Comparison of ENCODE assay signal across 24 cellular contexts in the genomic region with DNA sequence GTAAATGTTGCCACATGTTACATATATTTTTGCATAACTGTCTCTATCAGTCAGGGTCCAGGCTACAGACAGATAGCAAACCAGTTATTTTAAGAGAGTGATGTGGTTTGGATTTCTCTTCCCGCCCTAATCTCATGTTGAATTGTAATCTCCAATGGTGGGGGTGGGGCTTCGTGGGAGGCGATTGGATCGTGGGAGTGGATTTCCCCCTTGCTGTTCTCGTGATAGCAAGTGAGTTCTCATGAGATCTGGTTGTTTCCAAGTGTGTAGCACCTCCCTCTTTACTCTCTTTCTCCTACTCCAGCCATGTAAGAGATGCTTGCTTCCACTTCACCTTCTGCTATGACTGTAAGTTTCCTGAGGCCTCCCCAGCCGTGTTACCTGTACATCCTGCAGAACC.
"Had no signal": no experiment of that assay in that cellular context is flagged by ENCODE, and none has a peak within 500 bp of the region (broad histone marks: within the 10 kb centered on the region; RNA-seq: fewer than 3 reads in every experiment).

No MANE protein-coding gene starts in this region.

- H3K27me3 ChIP-seq: adrenal gland, left lung, neural progenitor cell, thyroid gland had no signal

- H3K36me3 ChIP-seq: adrenal gland, left lung, neural progenitor cell, thyroid gland had no signal

- H3K4me2 ChIP-seq: neural progenitor cell had no signal

- H3K9me3 ChIP-seq: adrenal gland, left lung, thyroid gland had no signal

- H3K27me3 Mint-ChIP-seq: activated T-helper 17 cell treated with anti-CD3 and anti-CD28 coated beads, Interleukin-2, amount 50 U/mL, for 72 hours had no signal

- H3K4me1 Mint-ChIP-seq: activated T-helper 17 cell treated with anti-CD3 and anti-CD28 coated beads, Interleukin-2, amount 50 U/mL, for 72 hours; naive thymus-derived CD8-positive, alpha-beta T cell had no signal

- H3K4me3 ChIP-seq: adrenal gland, left lung, lung, neural progenitor cell, thyroid gland had no signal

- H3K36me3 Mint-ChIP-seq: activated naive CD8-positive, alpha-beta T cell; neural progenitor cell had no signal

- H3K27ac Mint-ChIP-seq: activated naive CD8-positive, alpha-beta T cell; activated T-helper 17 cell treated with anti-CD3 and anti-CD28 coated beads, Interleukin-2, amount 50 U/mL, for 72 hours; naive thymus-derived CD8-positive, alpha-beta T cell; neural progenitor cell; T-helper 1 cell treated with Interleukin-12 subunit alpha and Interleukin-12 subunit beta and Interleukin-4 antibody, amounts not matched to agents 30 μg/mL and 1 μg/mL, for 36 hours had no signal

- H2AFZ ChIP-seq: neural progenitor cell had no signal

- H3K4me1 ChIP-seq: left lung had no signal

- H3K27ac ChIP-seq: adrenal gland, left lung, neural progenitor cell, thyroid gland had no signal

- DNase-seq: activated CD4-positive, alpha-beta T cell treated with anti-CD3 and anti-CD28 coated beads for 1 hour; activated CD4-positive, alpha-beta T cell treated with anti-CD3 and anti-CD28 coated beads, Interleukin-2, amount 50 U/mL, for 1 hour; activated T-cell treated with anti-CD3 and anti-CD28 coated beads, Interleukin-2, amount 50 U/mL, for 1 hour; adrenal gland; central memory CD4-positive, alpha-beta T cell; dermis blood vessel endothelial cell; effector CD8-positive, alpha-beta T cell; foreskin melanocyte; glutamatergic neuron; hippocampal formation; kidney glomerular epithelial cell; left lung; naive thymus-derived CD8-positive, alpha-beta T cell; stimulated activated CD4-positive, alpha-beta T cell treated with anti-CD3 and anti-CD28 coated beads, Interleukin-12 subunit alpha, Interleukin-12 subunit beta, amount 100 ng/mL, for 4 hours; stimulated activated CD4-positive, alpha-beta T cell treated with anti-CD3 and anti-CD28 coated beads, Interleukin-4, amount 100 ng/mL, for 4 hours; stimulated activated naive CD8-positive, alpha-beta T cell treated with anti-CD3 and anti-CD28 coated beads, Interleukin-15, Interleukin-2, amounts not matched to agents 100 U/mL and 50 U/mL, for 24 hours; substantia nigra; T1000; thyroid gland had no signal

- H3K4me3 Mint-ChIP-seq: activated naive CD8-positive, alpha-beta T cell; activated T-helper 17 cell treated with anti-CD3 and anti-CD28 coated beads, Interleukin-2, amount 50 U/mL, for 72 hours; naive thymus-derived CD8-positive, alpha-beta T cell; neural progenitor cell; T-helper 1 cell treated with Interleukin-12 subunit alpha and Interleukin-12 subunit beta and Interleukin-4 antibody, amounts not matched to agents 30 μg/mL and 1 μg/mL, for 36 hours had no signal
